In the genomic region with DNA sequence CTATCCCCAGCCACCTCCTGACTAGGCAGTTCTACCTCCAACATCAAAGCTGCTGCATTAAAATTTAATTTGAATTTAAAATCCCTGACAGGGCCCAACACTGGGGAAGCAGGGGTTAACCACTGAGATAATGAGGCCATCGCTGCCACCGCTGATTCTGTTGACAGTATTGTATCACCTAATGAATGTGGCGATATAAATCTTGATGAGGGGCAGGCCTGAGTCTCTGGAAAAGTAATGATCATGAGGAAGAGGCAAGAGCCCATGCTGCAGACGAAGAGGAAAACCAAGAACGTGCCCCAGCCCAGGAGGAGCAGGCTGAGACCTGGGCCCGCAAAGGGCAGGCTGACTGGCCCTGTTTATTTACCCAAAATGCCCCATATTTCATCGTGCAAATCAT, we compare ENCODE assay signal across 14 cellular contexts.
DNase-seq lines count a peak whose midpoint lies in the region; ATAC-seq and TF ChIP-seq lines count a peak whose summit lies in the region.
"Had no signal": no experiment of that assay in that cellular context is flagged by ENCODE, and none has a peak within 500 bp of the region (broad histone marks: within the 10 kb centered on the region; RNA-seq: fewer than 3 reads in every experiment).

No MANE protein-coding gene starts in this region.

- DNase-seq in BE2C (peak; percentile 39), SK-N-DZ (ENCODE audit: low spot score) (peak; percentile 94), mesothelial cell of epicardium (ENCODE audit: low spot score in 2 of 2, unreplicated experiment in 2 of 2) (no peak), retina (peak; percentile 52), islet precursor cell (no peak)
- DNase-seq in activated T-cell treated with anti-CD3 and anti-CD28 coated beads, Interleukin-2, amount 50 U/mL, for 72 hours: no peak
- DNase-seq: C1 segment of cervical spinal cord; CD4-positive, CD25-positive, alpha-beta regulatory T cell; CD8-positive, alpha-beta memory T cell; COR-L47; HCEC 1CT had no signal

- H3K4me3 ChIP-seq in BE2C (ENCODE audit: low read depth, low read length) (no peak overlapping the region), gastroesophageal sphincter (no peak overlapping the region)

- peaks cover 25% of the 10 kb centered on the region for H3K4me1 Mint-ChIP-seq in mesothelial cell of epicardium
- no peaks in the 10 kb centered on the region for H3K4me1 Mint-ChIP-seq in activated T-cell treated with anti-CD3 and anti-CD28 coated beads, Interleukin-2, amount 50 U/mL, for 72 hours (ENCODE audit: low read depth)
- H3K4me1 Mint-ChIP-seq: B cell; CD4-positive, CD25-positive, alpha-beta regulatory T cell; CD8-positive, alpha-beta memory T cell had no signal

- TF ChIP-seq CTCF in BE2C (IDR thresholded peaks at IDR 0.05; ENCODE audit: low read depth, low read length): no peak
- TF ChIP-seq CTCF in mesothelial cell of epicardium (IDR thresholded peaks at IDR 0.05; ENCODE audit: unreplicated experiment): no peak
- no peak for TF ChIP-seq CTCF in gastroesophageal sphincter (IDR thresholded peaks at IDR 0.05)

- no peak for ATAC-seq in activated T-cell treated with anti-CD3 and anti-CD28 coated beads, Interleukin-2, amount 50 U/mL, for 72 hours (replicated peaks in 1 of 2)
- ATAC-seq in gastroesophageal sphincter: no peak

- no peaks in the 10 kb centered on the region for H3K9me3 ChIP-seq in BE2C
- no peaks in the 10 kb centered on the region for H3K9me3 ChIP-seq in gastroesophageal sphincter

- H3K4me1 ChIP-seq in BE2C (peaks cover 18% of the 10 kb centered on the region), gastroesophageal sphincter (no peaks in the 10 kb centered on the region)

- TF ChIP-seq POLR2A in gastroesophageal sphincter (IDR thresholded peaks at IDR 0.05): no peak

- TF ChIP-seq EP300 in gastroesophageal sphincter (IDR thresholded peaks at IDR 0.05): no peak

- no peaks in the 10 kb centered on the region for H3K36me3 Mint-ChIP-seq in mesothelial cell of epicardium
- H3K36me3 Mint-ChIP-seq in activated T-cell treated with anti-CD3 and anti-CD28 coated beads, Interleukin-2, amount 50 U/mL, for 72 hours (ENCODE audit: insufficient read depth in 2 of 2): no peaks in the 10 kb centered on the region
- H3K36me3 Mint-ChIP-seq: CD4-positive, CD25-positive, alpha-beta regulatory T cell; CD8-positive, alpha-beta memory T cell had no signal

- H3K36me3 ChIP-seq in BE2C (no peaks in the 10 kb centered on the region), gastroesophageal sphincter (no peaks in the 10 kb centered on the region)

- H3K27ac Mint-ChIP-seq in mesothelial cell of epicardium: peak overlapping the region; percentile 29
- no peak overlapping the region for H3K27ac Mint-ChIP-seq in activated T-cell treated with anti-CD3 and anti-CD28 coated beads, Interleukin-2, amount 50 U/mL, for 72 hours
- H3K27ac Mint-ChIP-seq: B cell; CD4-positive, CD25-positive, alpha-beta regulatory T cell; CD8-positive, alpha-beta memory T cell had no signal

- no peaks in the 10 kb centered on the region for H3K27me3 ChIP-seq in BE2C
- peaks cover 7% of the 10 kb centered on the region for H3K27me3 ChIP-seq in gastroesophageal sphincter

- no peaks in the 10 kb centered on the region for H3K9me3 Mint-ChIP-seq in mesothelial cell of epicardium
- no peaks in the 10 kb centered on the region for H3K9me3 Mint-ChIP-seq in activated T-cell treated with anti-CD3 and anti-CD28 coated beads, Interleukin-2, amount 50 U/mL, for 72 hours

- H3K27me3 Mint-ChIP-seq in mesothelial cell of epicardium (ENCODE audit: low read depth): no peaks in the 10 kb centered on the region
- no peaks in the 10 kb centered on the region for H3K27me3 Mint-ChIP-seq in activated T-cell treated with anti-CD3 and anti-CD28 coated beads, Interleukin-2, amount 50 U/mL, for 72 hours (ENCODE audit: low read depth)
- H3K27me3 Mint-ChIP-seq: B cell; CD4-positive, CD25-positive, alpha-beta regulatory T cell had no signal

- no peak overlapping the region for H3K27ac ChIP-seq in gastroesophageal sphincter
- H3K27ac ChIP-seq: HL-60 had no signal

- H3K4me3 Mint-ChIP-seq in mesothelial cell of epicardium: no peak overlapping the region
- H3K4me3 Mint-ChIP-seq in activated T-cell treated with anti-CD3 and anti-CD28 coated beads, Interleukin-2, amount 50 U/mL, for 72 hours: no peak overlapping the region
- H3K4me3 Mint-ChIP-seq: B cell; CD4-positive, CD25-positive, alpha-beta regulatory T cell; CD8-positive, alpha-beta memory T cell had no signal

- WGBS in gastroesophageal sphincter (ENCODE audit: low coverage in 1 of 2), 2 donors: 77 to 84% methylated on average over 6 to 7 of the region's 7 CpGs

Comparison
In these comparisons a context has a peak if more than half of its experiments do, and no peak if none do; other contexts are left out.
1. DNase-seq: peak in BE2C (single experiment), SK-N-DZ (single experiment) and retina (single experiment); none in mesothelial cell of epicardium (0 of 2), activated T-cell treated with anti-CD3 and anti-CD28 coated beads, Interleukin-2, amount 50 U/mL, for 72 hours (0 of 2) and islet precursor cell (single experiment).